12 cellular contexts compared by ENCODE assay signal in genomic region chr9:138024831-138025291, GRCh38.
"Had no signal": no experiment of that assay in that cellular context is flagged by ENCODE, and none has a peak within 500 bp of the region (broad histone marks: within the 10 kb centered on the region; RNA-seq: fewer than 3 reads in every experiment).

No MANE protein-coding gene starts in this region.

- DNase-seq: esophagus squamous epithelium; hippocampal formation; retina; stimulated activated CD4-positive, alpha-beta T cell treated with anti-CD3 and anti-CD28 coated beads, Interleukin-15, amount 100 ng/mL, for 24 hours; stimulated activated CD4-positive, alpha-beta T cell treated with anti-CD3 and anti-CD28 coated beads, Interleukin-4, amount 100 ng/mL, for 4 hours; stimulated activated naive CD8-positive, alpha-beta T cell treated with anti-CD3 and anti-CD28 coated beads, Interleukin-15, Interleukin-2, amounts not matched to agents 100 U/mL and 50 U/mL, for 24 hours; SW 1271 had no signal

- ATAC-seq: stimulated activated naive CD8-positive, alpha-beta T cell treated with anti-CD3 and anti-CD28 coated beads, Interleukin-15, Interleukin-2, amounts not matched to agents 100 U/mL and 50 U/mL, for 24 hours; upper lobe of right lung had no signal

- H3K79me2 ChIP-seq: parathyroid adenoma had no signal

- H2AFZ ChIP-seq: parathyroid adenoma had no signal

- H3K4me1 ChIP-seq: adrenal gland, parathyroid adenoma, SJSA1 had no signal

- H3K4me3 ChIP-seq: adrenal gland, cardiac muscle cell, esophagus squamous epithelium, SJSA1, upper lobe of right lung had no signal

- H3K27ac ChIP-seq: adrenal gland, cardiac muscle cell, esophagus squamous epithelium, parathyroid adenoma, SJSA1, upper lobe of right lung had no signal

- H3K36me3 ChIP-seq: adrenal gland, cardiac muscle cell, esophagus squamous epithelium, SJSA1, upper lobe of right lung had no signal

- H3K9ac ChIP-seq: parathyroid adenoma had no signal

- H3K9me3 ChIP-seq: adrenal gland, esophagus squamous epithelium, SJSA1, upper lobe of right lung had no signal
